Comparison of ENCODE assay signal across 1 cellular context in genomic region chr5:59450245-59450644, GRCh38.
TF ChIP-seq lines count a peak whose summit lies in the region.

No MANE protein-coding gene starts in this region.

TF ChIP-seq in GM12878, 131 proteins besides CTCF, POLR2A, EP300 and RAD21:
- TF ChIP-seq NR2C1 (IDR thresholded peaks at IDR 0.05) (no peak), SP1 (IDR thresholded peaks at IDR 0.05; ENCODE audit: low read depth, low read length) (no peak), STAT1 (conservative IDR thresholded peaks at IDR 0.05) (no peak), NFYA (IDR thresholded peaks at IDR 0.05; ENCODE audit: borderline replicate concordance, low read depth, low read length) (no peak), RELB (IDR thresholded peaks at IDR 0.05; ENCODE audit: low read depth) (no peak), RBBP5 (conservative IDR thresholded peaks at IDR 0.05) (no peak), DPF2 (IDR thresholded peaks at IDR 0.05) (no peak), YY1 (IDR thresholded peaks at IDR 0.05; ENCODE audit: low read depth, low read length) (no peak), SMAD5 (IDR thresholded peaks at IDR 0.05; ENCODE audit: low read depth) (no peak), CBFB (IDR thresholded peaks at IDR 0.05; ENCODE audit: low read depth) (no peak), IKZF1 (conservative IDR thresholded peaks at IDR 0.05) (no peak), PAX5 (IDR thresholded peaks at IDR 0.05; ENCODE audit: borderline replicate concordance, low read depth, low read length) (no peak), ZNF207 (IDR thresholded peaks at IDR 0.05; ENCODE audit: borderline replicate concordance) (no peak)
- TF ChIP-seq, protein P1, sequence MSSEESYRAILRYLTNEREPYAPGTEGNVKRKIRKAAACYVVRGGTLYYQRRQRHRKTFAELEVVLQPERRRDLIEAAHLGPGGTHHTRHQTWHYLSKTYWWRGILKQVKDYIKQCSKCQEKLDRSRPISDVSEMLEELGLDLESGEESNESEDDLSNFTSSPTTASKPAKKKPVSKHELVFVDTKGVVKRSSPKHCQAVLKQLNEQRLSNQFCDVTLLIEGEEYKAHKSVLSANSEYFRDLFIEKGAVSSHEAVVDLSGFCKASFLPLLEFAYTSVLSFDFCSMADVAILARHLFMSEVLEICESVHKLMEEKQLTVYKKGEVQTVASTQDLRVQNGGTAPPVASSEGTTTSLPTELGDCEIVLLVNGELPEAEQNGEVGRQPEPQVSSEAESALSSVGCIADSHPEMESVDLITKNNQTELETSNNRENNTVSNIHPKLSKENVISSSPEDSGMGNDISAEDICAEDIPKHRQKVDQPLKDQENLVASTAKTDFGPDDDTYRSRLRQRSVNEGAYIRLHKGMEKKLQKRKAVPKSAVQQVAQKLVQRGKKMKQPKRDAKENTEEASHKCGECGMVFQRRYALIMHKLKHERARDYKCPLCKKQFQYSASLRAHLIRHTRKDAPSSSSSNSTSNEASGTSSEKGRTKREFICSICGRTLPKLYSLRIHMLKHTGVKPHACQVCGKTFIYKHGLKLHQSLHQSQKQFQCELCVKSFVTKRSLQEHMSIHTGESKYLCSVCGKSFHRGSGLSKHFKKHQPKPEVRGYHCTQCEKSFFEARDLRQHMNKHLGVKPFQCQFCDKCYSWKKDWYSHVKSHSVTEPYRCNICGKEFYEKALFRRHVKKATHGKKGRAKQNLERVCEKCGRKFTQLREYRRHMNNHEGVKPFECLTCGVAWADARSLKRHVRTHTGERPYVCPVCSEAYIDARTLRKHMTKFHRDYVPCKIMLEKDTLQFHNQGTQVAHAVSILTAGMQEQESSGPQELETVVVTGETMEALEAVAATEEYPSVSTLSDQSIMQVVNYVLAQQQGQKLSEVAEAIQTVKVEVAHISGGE (CRISPR knock-in tag; IDR thresholded peaks at IDR 0.05) = no peak
